ENCODE assay signal across 2 cellular contexts in genomic region chr12:105099355-105099754, GRCh38.
A peak's percentile ranks its signal among the peaks of the same experiment; 100 is the strongest.
TF ChIP-seq lines count a peak whose summit lies in the region.

No MANE protein-coding gene starts in this region.

TF ChIP-seq in GM23338, 12 proteins besides CTCF, POLR2A, EP300 and RAD21:
- TF ChIP-seq ZNF114 (CRISPR knock-in tag; IDR thresholded peaks at IDR 0.05) = no peak
- no peak for TF ChIP-seq NANOG (IDR thresholded peaks at IDR 0.05; ENCODE audit: borderline replicate concordance)
- no peak for TF ChIP-seq EZH2 (IDR thresholded peaks at IDR 0.05; ENCODE audit: low read depth, unreplicated experiment)
- TF ChIP-seq ZNF331 (CRISPR knock-in tag; IDR thresholded peaks at IDR 0.05; ENCODE audit: low read depth) = no peak
- TF ChIP-seq POLR2AphosphoS5 (IDR thresholded peaks at IDR 0.05; ENCODE audit: low read depth) = no peak
TF ChIP-seq in GM23338: peak in this region for 0.

TF ChIP-seq in K562, 482 proteins besides CTCF, POLR2A, EP300 and RAD21 (continues in another document):
- TF ChIP-seq NFIX (CRISPR knock-in tag; IDR thresholded peaks at IDR 0.05; ENCODE audit: low read depth) = no peak
- no peak for TF ChIP-seq NR0B1 (IDR thresholded peaks at IDR 0.05; ENCODE audit: partially characterized antibody)
- TF ChIP-seq CHD2 (IDR thresholded peaks at IDR 0.05; ENCODE audit: low read depth, low read length) = no peak
- peak; percentile 44; the same call in 1 of the 2 replicates for TF ChIP-seq ESRRA (IDR thresholded peaks at IDR 0.05; ENCODE audit: borderline replicate concordance, low read depth)
- no peak for TF ChIP-seq THAP12 (CRISPR knock-in tag; IDR thresholded peaks at IDR 0.05)
- TF ChIP-seq TOE1 (IDR thresholded peaks at IDR 0.05; ENCODE audit: borderline replicate concordance) = no peak
- no peak for TF ChIP-seq TOE1 (CRISPR knock-in tag; IDR thresholded peaks at IDR 0.05; ENCODE audit: borderline replicate concordance, low read depth)
- no peak for TF ChIP-seq CCAR2 (IDR thresholded peaks at IDR 0.05; ENCODE audit: low read depth, low read length)
- TF ChIP-seq ZNF398 (CRISPR knock-in tag; IDR thresholded peaks at IDR 0.05) = no peak
- TF ChIP-seq ZNF24 (IDR thresholded peaks at IDR 0.05) = no peak
- no peak for TF ChIP-seq ETV6 (IDR thresholded peaks at IDR 0.05; ENCODE audit: borderline replicate concordance in 1 of 2, low read depth in 2 of 2, low read length in 1 of 2)
- TF ChIP-seq ETV6 (CRISPR knock-in tag; IDR thresholded peaks at IDR 0.05; ENCODE audit: borderline replicate concordance) = no peak
- TF ChIP-seq TAF1 (IDR thresholded peaks at IDR 0.05; ENCODE audit: control insufficient read depth, extremely low read depth, insufficient read depth, low read length, severe bottlenecking) = no peak
- no peak for TF ChIP-seq FOXA3 (CRISPR knock-in tag; conservative IDR thresholded peaks at IDR 0.05 in 1 of 2, IDR thresholded peaks at IDR 0.05 in 1 of 2)
- TF ChIP-seq ZBTB5 (IDR thresholded peaks at IDR 0.05) = no peak
- no peak for TF ChIP-seq BMI1 (IDR thresholded peaks at IDR 0.05; ENCODE audit: low read length)
- no peak for TF ChIP-seq ELK1 (CRISPR knock-in tag; IDR thresholded peaks at IDR 0.05)
- 0 out of 2 replicates have a peak, but pooled peaks have one; percentile 22 for TF ChIP-seq SOX6 (IDR thresholded peaks at IDR 0.05)
- TF ChIP-seq ZNF583 (CRISPR knock-in tag; IDR thresholded peaks at IDR 0.05) = no peak
- TF ChIP-seq ZNF431 (CRISPR knock-in tag; IDR thresholded peaks at IDR 0.05) = no peak
- TF ChIP-seq EZH2 (IDR thresholded peaks at IDR 0.05; ENCODE audit: borderline replicate concordance, low read depth, low read length) = no peak
- no peak for TF ChIP-seq MAZ (CRISPR knock-in tag; conservative IDR thresholded peaks at IDR 0.05 in 1 of 2, IDR thresholded peaks at IDR 0.05 in 1 of 2)
- TF ChIP-seq TCF15 (CRISPR knock-in tag; IDR thresholded peaks at IDR 0.05) = no peak
- peak; percentile 73 to 79 for TF ChIP-seq KDM1A (IDR thresholded peaks at IDR 0.05)
- peak; percentile 15 for TF ChIP-seq CBFA2T3 (IDR thresholded peaks at IDR 0.05)
- no peak for TF ChIP-seq SNRNP70 (optimal IDR thresholded peaks at IDR 0.05; ENCODE audit: low read depth, low read length)
- no peak for TF ChIP-seq OTX1 (CRISPR knock-in tag; IDR thresholded peaks at IDR 0.05)
- TF ChIP-seq RFX7 (CRISPR knock-in tag; IDR thresholded peaks at IDR 0.05) = no peak
- TF ChIP-seq ZNF780A (CRISPR knock-in tag; IDR thresholded peaks at IDR 0.05) = no peak
- TF ChIP-seq HLTF (IDR thresholded peaks at IDR 0.05) = no peak
- no peak for TF ChIP-seq ZNF561 (CRISPR knock-in tag; conservative IDR thresholded peaks at IDR 0.05)
- no peak for TF ChIP-seq ZNF324 (CRISPR knock-in tag; IDR thresholded peaks at IDR 0.05)
- no peak for TF ChIP-seq TRIM25 (IDR thresholded peaks at IDR 0.05; ENCODE audit: borderline replicate concordance)
- TF ChIP-seq ARID1B (IDR thresholded peaks at IDR 0.05) = no peak
- peak; percentile 33; the same call in 1 of the 2 replicates for TF ChIP-seq CEBPG (CRISPR knock-in tag; IDR thresholded peaks at IDR 0.05)
- no peak for TF ChIP-seq CEBPG (tag; conservative IDR thresholded peaks at IDR 0.05 in 1 of 2, IDR thresholded peaks at IDR 0.05 in 1 of 2)
- TF ChIP-seq TEAD4 (IDR thresholded peaks at IDR 0.05; ENCODE audit: low read length) = peak; percentile 45; the same call in 1 of the 2 replicates
- no peak for TF ChIP-seq TEAD4 (CRISPR knock-in tag; IDR thresholded peaks at IDR 0.05; ENCODE audit: borderline replicate concordance)
- TF ChIP-seq HDAC1 (IDR thresholded peaks at IDR 0.05) = no peak
- TF ChIP-seq LARP7 (IDR thresholded peaks at IDR 0.05) = no peak
- no peak for TF ChIP-seq ZBTB2 (IDR thresholded peaks at IDR 0.05)
- TF ChIP-seq MCM5 (IDR thresholded peaks at IDR 0.05; ENCODE audit: low read depth) = no peak
- no peak for TF ChIP-seq CBFB (CRISPR knock-in tag; IDR thresholded peaks at IDR 0.05)
- TF ChIP-seq RHOXF2B (CRISPR knock-in tag; conservative IDR thresholded peaks at IDR 0.05) = no peak
- TF ChIP-seq RCOR1 (IDR thresholded peaks at IDR 0.05; ENCODE audit: borderline replicate concordance in 1 of 2, low read depth in 2 of 2, low read length in 2 of 2) = peak in 1 of 2 experiments; percentile 79; a peak in 2 of 4 replicates
- TF ChIP-seq ZEB2 (IDR thresholded peaks at IDR 0.05) = no peak
- TF ChIP-seq HES1 (IDR thresholded peaks at IDR 0.05; ENCODE audit: low read depth) = 0 out of 2 replicates have a peak, but pooled peaks have one; percentile 44
- TF ChIP-seq RB1 (IDR thresholded peaks at IDR 0.05; ENCODE audit: low read depth) = no peak
- TF ChIP-seq EP400 (IDR thresholded peaks at IDR 0.05) = no peak
- TF ChIP-seq E2F3 (CRISPR knock-in tag; IDR thresholded peaks at IDR 0.05) = no peak
- TF ChIP-seq POLR2AphosphoS2 (IDR thresholded peaks at IDR 0.05; ENCODE audit: low read length) = no peak
- TF ChIP-seq SPI1 (IDR thresholded peaks at IDR 0.05; ENCODE audit: borderline replicate concordance, low read depth, low read length) = peak; percentile 66
